ENCODE assay signal across 1 cellular context in the genomic region with DNA sequence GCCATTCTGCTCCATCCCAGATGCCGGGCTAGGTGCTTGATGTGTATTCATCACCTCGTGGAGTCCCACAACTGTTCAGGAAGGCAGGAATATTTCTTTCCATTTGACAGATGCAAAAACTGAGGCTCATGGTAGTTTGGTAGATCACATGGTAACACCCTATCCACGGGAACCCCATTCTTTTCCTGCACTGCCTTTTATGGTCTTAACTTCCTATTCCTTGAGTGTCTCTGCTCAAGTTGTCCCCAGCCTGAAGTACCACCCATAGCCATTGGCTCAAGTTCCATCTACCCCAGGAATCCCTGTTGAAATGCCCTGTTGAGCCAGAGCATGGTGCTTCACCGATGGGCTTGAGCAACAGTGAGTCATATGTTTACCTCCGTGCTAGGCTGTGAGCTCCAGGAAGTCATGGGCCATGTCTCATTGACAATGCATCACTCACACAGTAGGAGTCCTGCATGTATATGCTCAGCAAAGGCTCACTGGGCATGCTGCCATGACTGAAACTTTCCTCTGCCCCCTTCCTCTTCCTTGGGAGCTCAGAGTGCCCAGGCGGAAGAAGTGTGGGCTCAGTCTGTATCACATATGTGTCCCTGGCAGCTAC.
TF ChIP-seq lines count a peak whose summit lies in the region.

No MANE protein-coding gene starts in this region.

TF ChIP-seq in H1, 55 proteins besides CTCF, POLR2A, EP300 and RAD21:
- no peak for TF ChIP-seq ATF2 (IDR thresholded peaks at IDR 0.05; ENCODE audit: low read length)
- TF ChIP-seq SRF (IDR thresholded peaks at IDR 0.05; ENCODE audit: low read depth, low read length) = peak; percentile 69; the same call in 1 of the 2 replicates
